Comparison of ENCODE assay signal across 18 cellular contexts in the genomic region with DNA sequence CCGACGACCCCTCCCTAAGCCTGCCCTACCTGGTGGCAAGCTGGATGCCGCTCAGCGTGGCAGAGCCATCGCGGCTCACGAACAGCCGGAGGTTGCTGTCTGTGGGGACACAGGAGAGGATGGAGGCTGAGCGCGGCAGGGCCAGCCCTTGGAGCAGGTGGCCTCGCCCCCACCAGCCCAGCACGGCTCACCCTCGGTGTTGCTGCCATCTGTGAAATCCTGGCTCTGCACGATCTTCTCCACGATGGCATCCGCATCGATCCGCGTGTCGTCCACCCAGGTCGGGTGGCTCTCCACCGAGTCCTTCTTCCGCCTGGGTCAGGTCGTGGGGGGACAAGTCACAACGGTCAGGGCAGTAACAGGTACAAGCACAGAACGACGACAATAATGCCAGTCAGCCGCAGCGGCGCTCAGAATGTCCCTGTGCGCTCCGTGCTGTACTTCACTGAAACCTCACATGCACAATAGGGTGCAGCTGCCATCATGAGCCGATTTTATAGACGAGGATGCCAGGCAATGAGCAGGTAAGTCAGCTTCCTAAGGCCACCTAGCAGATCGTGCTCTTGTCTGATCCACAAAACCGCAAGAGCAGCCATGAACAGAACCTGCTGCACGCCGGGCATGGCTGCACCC. TPM values are rescaled to one million over a fixed set of nuclear protein-coding genes. Genes with fewer than 3 reads are reported as not detected.
DNase-seq lines count a peak whose midpoint lies in the region; ATAC-seq and TF ChIP-seq lines count a peak whose summit lies in the region.
"Had no signal": no experiment of that assay in that cellular context is flagged by ENCODE, and none has a peak within 500 bp of the region (broad histone marks: within the 10 kb centered on the region; RNA-seq: fewer than 3 reads in every experiment).

No MANE protein-coding gene starts in this region.

- no peak for DNase-seq in activated naive CD8-positive, alpha-beta T cell treated with anti-CD3 and anti-CD28 coated beads, Interleukin-2, amount 50 U/mL, for 24 hours
- DNase-seq in caudate nucleus (lab: John Stamatoyannopoulos, UW) (peak in 1 of 61 donors; percentile 36), substantia nigra (lab: John Stamatoyannopoulos, UW) (no peak), adrenal gland (no peak), GM13977 (ENCODE audit: low spot score) (no peak)
- DNase-seq: activated CD8-positive, alpha-beta memory T cell treated with anti-CD3 and anti-CD28 coated beads for 24 hours; DMS79; GM23248; Karpas-422; NCI-H1092 treated with DMSO at 0.1 percent for 48 hours; NCI-H2081 treated with DMSO at 0.1 percent for 48 hours; NK-92 treated with Interleukin-12 subunit alpha and Interleukin-12 subunit beta, amount 100 ng/mL, for 24 hours; stimulated activated CD4-positive, alpha-beta T cell treated with anti-CD3 and anti-CD28 coated beads, Interleukin-1b, Interleukin-23, amount 100 ng/mL, for 48 hours had no signal

- H3K9me3 ChIP-seq in adrenal gland (replicated peaks in 1 of 3): no peaks in the 10 kb centered on the region
- H3K9me3 ChIP-seq: ascending aorta had no signal

- no peaks in the 10 kb centered on the region for H3K27me3 ChIP-seq in adrenal gland
- H3K27me3 ChIP-seq: ascending aorta had no signal

- peaks cover 0 to 54% of the 10 kb centered on the region in 2 donors for H3K36me3 ChIP-seq in adrenal gland (replicated peaks in 1 of 2)

- no peaks in the 10 kb centered on the region for H3K36me3 Mint-ChIP-seq in activated naive CD8-positive, alpha-beta T cell
- H3K36me3 Mint-ChIP-seq in activated naive CD8-positive, alpha-beta T cell treated with anti-CD3 and anti-CD28 coated beads, Interleukin-2, amount 50 U/mL, for 24 hours (ENCODE audit: low read depth): peaks cover 14% of the 10 kb centered on the region

- peak overlapping the region; percentile 7 for H3K4me3 Mint-ChIP-seq in activated naive CD8-positive, alpha-beta T cell
- no peak overlapping the region for H3K4me3 Mint-ChIP-seq in activated naive CD8-positive, alpha-beta T cell treated with anti-CD3 and anti-CD28 coated beads, Interleukin-2, amount 50 U/mL, for 24 hours
- H3K4me3 Mint-ChIP-seq: activated T-helper 17 cell treated with anti-CD3 and anti-CD28 coated beads, Interleukin-2, amount 50 U/mL, for 72 hours had no signal

- TF ChIP-seq POLR2A in adrenal gland (IDR thresholded peaks at IDR 0.05): no peak

- ATAC-seq in activated naive CD8-positive, alpha-beta T cell treated with anti-CD3 and anti-CD28 coated beads, Interleukin-2, amount 50 U/mL, for 24 hours: no peak

- WGBS in adrenal gland, 4 donors: 90 to 92% (median 90%) methylated on average over 24 to 38 of the region's 38 CpGs

- H3K27ac ChIP-seq in caudate nucleus (ENCODE audit: low read depth, low read length) (peak overlapping the region; percentile 52), substantia nigra (ENCODE audit: low read depth, low read length, poor library complexity, severe bottlenecking) (peak overlapping the region; percentile 80), adrenal gland (no peak overlapping the region)
- H3K27ac ChIP-seq: ascending aorta, GM23248, parathyroid adenoma had no signal

- peaks cover 49% of the 10 kb centered on the region for H3K4me1 Mint-ChIP-seq in activated naive CD8-positive, alpha-beta T cell (ENCODE audit: low read depth)
- peaks cover 31% of the 10 kb centered on the region for H3K4me1 Mint-ChIP-seq in activated naive CD8-positive, alpha-beta T cell treated with anti-CD3 and anti-CD28 coated beads, Interleukin-2, amount 50 U/mL, for 24 hours

- intact Hi-C loops in adrenal gland (cut with DNase I): loop anchor here (2.0 to 5.0 kb wide), 4 partner anchors 33 to 178 kb away; no protein-coding TSS in a partner anchor

- H3K4me3 ChIP-seq in adrenal gland: no peak overlapping the region
- H3K4me3 ChIP-seq: ascending aorta, GM23248, lung had no signal

- no peaks in the 10 kb centered on the region for H3K27me3 Mint-ChIP-seq in activated naive CD8-positive, alpha-beta T cell
- no peaks in the 10 kb centered on the region for H3K27me3 Mint-ChIP-seq in activated naive CD8-positive, alpha-beta T cell treated with anti-CD3 and anti-CD28 coated beads, Interleukin-2, amount 50 U/mL, for 24 hours
- H3K27me3 Mint-ChIP-seq: activated T-helper 17 cell treated with anti-CD3 and anti-CD28 coated beads, Interleukin-2, amount 50 U/mL, for 72 hours had no signal

- peaks cover 2 to 19% of the 10 kb centered on the region in 2 donors for H3K4me1 ChIP-seq in adrenal gland (replicated peaks in 1 of 2)
- H3K4me1 ChIP-seq: parathyroid adenoma had no signal

- in situ Hi-C loops in GM13977 (cut with MboI; ENCODE audit: low pct_unique_long_range_greater_than_20kb, low sequenced_read_pairs, unreplicated experiment): no loop called here

- no peaks in the 10 kb centered on the region for H3K9me3 Mint-ChIP-seq in activated naive CD8-positive, alpha-beta T cell (ENCODE audit: low read depth)
- H3K9me3 Mint-ChIP-seq in activated naive CD8-positive, alpha-beta T cell treated with anti-CD3 and anti-CD28 coated beads, Interleukin-2, amount 50 U/mL, for 24 hours: no peaks in the 10 kb centered on the region
- H3K9me3 Mint-ChIP-seq: activated T-helper 17 cell treated with anti-CD3 and anti-CD28 coated beads, Interleukin-2, amount 50 U/mL, for 72 hours had no signal

- peak overlapping the region; percentile 78 for H3K27ac Mint-ChIP-seq in activated naive CD8-positive, alpha-beta T cell
- no peak overlapping the region for H3K27ac Mint-ChIP-seq in activated naive CD8-positive, alpha-beta T cell treated with anti-CD3 and anti-CD28 coated beads, Interleukin-2, amount 50 U/mL, for 24 hours

- TF ChIP-seq CTCF in adrenal gland (IDR thresholded peaks at IDR 0.05) (no peak), GM13977 (IDR thresholded peaks at IDR 0.05; ENCODE audit: extremely low read depth, insufficient read depth, missing control alignments) (no peak)

RNA-seq across cellular contexts. Expression of gene DPM2, which starts 7.0 kb away (rescaled TPM):
- total RNA-seq in adrenal gland: 10 to 100 TPM; 18.4 to 46.8 (median 31.4) TPM
- polyA plus RNA-seq in adrenal gland: 10 to 100 TPM; 32.9 to 36.5 (median 35.6) TPM

RNA-seq across cellular contexts. Expression of gene PIP5KL1, which starts 14.1 kb away (rescaled TPM):
- 1 to 10 TPM in 2 of 8 donors, under 1 TPM in 3, not detected in 3; 0.19 to 2.3 (median 0.83) TPM for total RNA-seq in adrenal gland
- 1 to 10 TPM in 1 of 3 donors, under 1 TPM in 2; 0.22 to 1.5 (median 0.54) TPM for polyA plus RNA-seq in adrenal gland
- total RNA-seq: ascending aorta had no signal

RNA-seq across cellular contexts. Expression of gene ST6GALNAC4, which starts 27.9 kb away (rescaled TPM):
- 10 to 100 TPM in 7 of 8 donors, 1 to 10 TPM in 1; 8.7 to 65.7 (median 24.7) TPM for total RNA-seq in adrenal gland
- polyA plus RNA-seq in adrenal gland: 1 to 10 TPM; 5.3 to 9.2 (median 8.6) TPM

RNA-seq across cellular contexts. Expression of gene EEIG1, which starts 36.1 kb away (rescaled TPM):
- 100 to 1,000 TPM in 2 of 8 donors, 10 to 100 TPM in 6; 35.6 to 179 (median 72.0) TPM for total RNA-seq in adrenal gland
- 10 to 100 TPM; 24.5 to 49.5 (median 32.6) TPM for polyA plus RNA-seq in adrenal gland

RNA-seq across cellular contexts. Expression of gene ST6GALNAC6, which starts 45.3 kb away (rescaled TPM):
- total RNA-seq in adrenal gland: 100 to 1,000 TPM in 1 of 8 donors, 10 to 100 TPM in 7; 39.1 to 129 (median 68.1) TPM
- polyA plus RNA-seq in adrenal gland: 10 to 100 TPM; 26.7 to 46.9 (median 40.0) TPM

Comparison
In these comparisons a context has a peak if more than half of its experiments do, and no peak if none do; other contexts are left out.
1. H3K27ac ChIP-seq: peak in caudate nucleus (single experiment) and substantia nigra (single experiment); none in adrenal gland (0 of 5).